2 cellular contexts compared by ENCODE assay signal in genomic region chr1:99660496-99660895, GRCh38.
TF ChIP-seq lines count a peak whose summit lies in the region.

No MANE protein-coding gene starts in this region.

TF ChIP-seq in endothelial cell of umbilical vein, 7 proteins besides CTCF, POLR2A, EP300 and RAD21 (continued from another document):
- TF ChIP-seq FOS (IDR thresholded peaks at IDR 0.05; ENCODE audit: borderline replicate concordance, insufficient read depth, low read length) (no peak), POLR2AphosphoS5 (IDR thresholded peaks at IDR 0.05; ENCODE audit: insufficient read depth, low read depth, low read length) (no peak), MAX (IDR thresholded peaks at IDR 0.05; ENCODE audit: insufficient read depth, insufficient read length) (no peak)
TF ChIP-seq in endothelial cell of umbilical vein: peak in this region for 0.

TF ChIP-seq in HEK293T, 16 proteins besides CTCF, POLR2A, EP300 and RAD21 (continued from another document):
- TF ChIP-seq SUZ12 (IDR thresholded peaks at IDR 0.05) (no peak), ELF4 (IDR thresholded peaks at IDR 0.05) (no peak), FOXM1 (IDR thresholded peaks at IDR 0.05; ENCODE audit: borderline replicate concordance) (no peak), PKNOX1 (IDR thresholded peaks at IDR 0.05) (no peak), HDGF (IDR thresholded peaks at IDR 0.05; ENCODE audit: borderline replicate concordance) (no peak), CTBP1 (IDR thresholded peaks at IDR 0.05; ENCODE audit: borderline replicate concordance) (no peak), NFRKB (IDR thresholded peaks at IDR 0.05) (no peak), ARNT (IDR thresholded peaks at IDR 0.05) (no peak)
